Comparison of ENCODE assay signal across 15 cellular contexts in genomic region chr15:66905954-66906353, GRCh38.
A peak's percentile ranks its signal among the peaks of the same experiment; 100 is the strongest.
DNase-seq lines count a peak whose midpoint lies in the region; FAIRE-seq and TF ChIP-seq lines count a peak whose summit lies in the region.
"Had no signal": no experiment of that assay in that cellular context is flagged by ENCODE, and none has a peak within 500 bp of the region (broad histone marks: within the 10 kb centered on the region; RNA-seq: fewer than 3 reads in every experiment).

No MANE protein-coding gene starts in this region.

- H3K36me3 ChIP-seq in DOHH2 (ENCODE audit: control insufficient read depth, low read length) (no peaks in the 10 kb centered on the region), WERI-Rb-1 (no peaks in the 10 kb centered on the region), Caco-2 (ENCODE audit: control insufficient read depth, insufficient read depth, low read length) (no peaks in the 10 kb centered on the region)

- POLR2A ChIA-PET in Caco-2 (lab: Charles Lee), result no interaction called here

- H3K79me2 ChIP-seq in DOHH2 (ENCODE audit: control insufficient read depth, low read length), result no peaks in the 10 kb centered on the region

- no peaks in the 10 kb centered on the region for H3K27me3 Mint-ChIP-seq in Caco-2 (ENCODE audit: insufficient read depth, unreplicated experiment)
- H3K27me3 Mint-ChIP-seq: activated naive CD8-positive, alpha-beta T cell treated with anti-CD3 and anti-CD28 coated beads, Interleukin-2, amount 10 ng/mL, durations not matched to agents 7 days and 5 days had no signal

- no peak for FAIRE-seq in HTR-8/SVneo (lab: Jason Lieb, UNC)
- FAIRE-seq: GM12878, RCC 7860 had no signal

- H3K27me3 ChIP-seq in DOHH2 (ENCODE audit: control insufficient read depth, low read length), result no peaks in the 10 kb centered on the region
- no peaks in the 10 kb centered on the region for H3K27me3 ChIP-seq in HL-60 (ENCODE audit: insufficient read depth, poor library complexity, severe bottlenecking)
- H3K27me3 ChIP-seq in WERI-Rb-1 (ENCODE audit: insufficient read depth, low read depth, severe bottlenecking), result no peaks in the 10 kb centered on the region
- no peaks in the 10 kb centered on the region for H3K27me3 ChIP-seq in Caco-2 (replicated peaks; ENCODE audit: control insufficient read depth, insufficient read depth, low read length)

- CTCF ChIA-PET in Caco-2 (lab: Charles Lee), result interaction anchor here (0.5 kb wide), 1 partner anchor 40 kb away, joined by 3 read pairs; no protein-coding TSS in a partner anchor

- intact Hi-C loops in Caco-2 (cut with micrococcal nuclease; ENCODE audit: unreplicated experiment), result no loop called here

- no peak overlapping the region for H3K27ac ChIP-seq in DOHH2 (ENCODE audit: low read depth, low read length)
- no peak overlapping the region for H3K27ac ChIP-seq in HL-60 (replicated peaks)
- no peak overlapping the region for H3K27ac ChIP-seq in WERI-Rb-1

- peaks cover 31% of the 10 kb centered on the region for H3K4me1 ChIP-seq in DOHH2 (ENCODE audit: control insufficient read depth, low read length)
- peaks cover 9% of the 10 kb centered on the region; the same call in 1 of the 2 replicates for H3K4me1 ChIP-seq in Caco-2

- H3K27ac Mint-ChIP-seq in Caco-2 (ENCODE audit: unreplicated experiment), result no peak overlapping the region

- TF ChIP-seq CTCF in DOHH2 (IDR thresholded peaks at IDR 0.05; ENCODE audit: low read depth, low read length, poor library complexity, severe bottlenecking) (peak; percentile 26), HL-60 (IDR thresholded peaks at IDR 0.05; ENCODE audit: insufficient read depth, low read length) (peak; percentile 14), WERI-Rb-1 (IDR thresholded peaks at IDR 0.05; ENCODE audit: low read depth, low read length) (peak; percentile 70), Caco-2 (IDR thresholded peaks at IDR 0.05; ENCODE audit: insufficient read depth in 1 of 2, low read depth in 1 of 2, low read length in 1 of 2, severe bottlenecking in 1 of 2, unreplicated experiment in 1 of 2) (no peak)

- H4K20me1 ChIP-seq in DOHH2 (ENCODE audit: control insufficient read depth, insufficient read depth, low read depth, low read length), result no peaks in the 10 kb centered on the region

- no peaks in the 10 kb centered on the region for H3K4me1 Mint-ChIP-seq in Caco-2 (ENCODE audit: low read depth, unreplicated experiment)

- no peak overlapping the region for H3K4me3 Mint-ChIP-seq in Caco-2 (ENCODE audit: unreplicated experiment)
- H3K4me3 Mint-ChIP-seq: activated naive CD8-positive, alpha-beta T cell treated with anti-CD3 and anti-CD28 coated beads, Interleukin-2, amount 10 ng/mL, durations not matched to agents 7 days and 5 days had no signal

- H3F3A ChIP-seq in DOHH2 (ENCODE audit: control insufficient read depth, insufficient read depth), result peaks cover 8% of the 10 kb centered on the region

- H3K9me3 Mint-ChIP-seq in Caco-2 (ENCODE audit: unreplicated experiment), result no peaks in the 10 kb centered on the region

- no TSS peak for BruUV-seq in Caco-2 (replicated peaks; lab: Mats Ljungman, UMichigan)

- no peaks in the 10 kb centered on the region for H3K36me3 Mint-ChIP-seq in Caco-2 (ENCODE audit: insufficient read depth, unreplicated experiment)

- no peak for DNase-seq in HL-60 (ENCODE audit: low read depth in 1 of 2, low spot score in 1 of 2)
- DNase-seq in WERI-Rb-1, result no peak
- peak; percentile 38 for DNase-seq in islet precursor cell
- DNase-seq in inferior parietal cortex (ENCODE audit: extremely low spot score), result no peak
- DNase-seq in Caco-2, result no peak
- DNase-seq in HTR-8/SVneo (ENCODE audit: insufficient read length, low spot score), result no peak
- no peak for DNase-seq in A172 (ENCODE audit: low spot score)
- DNase-seq: activated CD4-positive, CD25-positive, alpha-beta regulatory T cell treated with anti-CD3 and anti-CD28 coated beads, Interleukin-2, amount 50 U/mL, for 72 hours; activated naive CD8-positive, alpha-beta T cell treated with anti-CD3 and anti-CD28 coated beads, Interleukin-2, amount 10 ng/mL, durations not matched to agents 7 days and 5 days; left cardiac atrium; NCI-H1436; NCI-H446 treated with DMSO at 0.1 percent for 48 hours had no signal

- H3K4me3 ChIP-seq in DOHH2 (ENCODE audit: low read length) (no peak overlapping the region), HL-60 (replicated peaks; ENCODE audit: insufficient read depth, low read length) (no peak overlapping the region), WERI-Rb-1 (ENCODE audit: low read depth, low read length) (no peak overlapping the region), Caco-2 (ENCODE audit: low read depth, low read length) (no peak overlapping the region)
- H3K4me3 ChIP-seq: GM12878 had no signal

- H3K4me2 ChIP-seq in DOHH2 (ENCODE audit: low read length), result no peak overlapping the region

- no peaks in the 10 kb centered on the region for H3K9me2 ChIP-seq in DOHH2 (replicated peaks; ENCODE audit: control insufficient read depth, low read length)

- 0 out of 2 replicates have a peak, but pooled peaks cover 6% of the 10 kb centered on the region for H3K9me3 ChIP-seq in DOHH2 (ENCODE audit: control insufficient read depth, insufficient read depth, low read length)
- no peaks in the 10 kb centered on the region for H3K9me3 ChIP-seq in WERI-Rb-1 (ENCODE audit: severe bottlenecking)
- H3K9me3 ChIP-seq in Caco-2, result no peaks in the 10 kb centered on the region

Comparison
In these comparisons a context has a peak if more than half of its experiments do, and no peak if none do; other contexts are left out.
1. CTCF ChIP-seq: peak in DOHH2 (single experiment), HL-60 (single experiment) and WERI-Rb-1 (single experiment); none in Caco-2 (0 of 2).